Comparison of ENCODE assay signal across 8 cellular contexts in the genomic region with DNA sequence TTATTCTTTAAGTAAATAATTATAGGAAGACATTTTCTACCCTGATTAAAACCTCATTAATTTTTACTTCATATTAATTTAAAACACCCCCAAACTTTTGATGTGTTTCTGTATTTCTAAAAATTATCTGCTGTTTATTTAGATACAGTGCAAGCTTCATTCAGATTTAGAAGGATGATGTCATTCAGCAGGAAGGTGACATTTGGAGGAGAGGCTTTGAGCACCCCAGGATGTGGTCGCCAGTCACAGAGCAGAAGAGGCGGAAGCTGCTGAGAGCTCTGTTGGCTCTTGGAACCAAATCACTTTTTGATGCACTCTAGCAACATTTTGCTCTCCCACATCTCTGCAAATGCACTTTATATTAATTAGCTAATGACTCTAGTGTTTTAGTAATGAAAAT.
DNase-seq lines count a peak whose midpoint lies in the region; ATAC-seq, FAIRE-seq and TF ChIP-seq lines count a peak whose summit lies in the region.

No MANE protein-coding gene starts in this region.

- DNase-seq in NCI-H2171 treated with DMSO at 0.1 percent for 48 hours (lab: John Stamatoyannopoulos, UW) (peak; percentile 32), NCI-H2171 (lab: John Stamatoyannopoulos, UW) (no peak), ACHN (no peak), D721Med (ENCODE audit: insufficient read length, low spot score) (no peak), SW 1271 (lab: John Stamatoyannopoulos, UW) (no peak)
- peak; percentile 19 for DNase-seq in activated CD8-positive, alpha-beta memory T cell treated with anti-CD3 and anti-CD28 coated beads, Interleukin-2, amount 50 U/mL, for 1 hour (ENCODE audit: extremely low read depth)
- peak; percentile 75 for DNase-seq in natural killer cell treated with Interleukin-12 subunit alpha and Interleukin-12 subunit beta and Interleukin-15 and Interleukin-18, amount 100 ng/mL, for 72 hours (ENCODE audit: low spot score)

- H3K4me1 Mint-ChIP-seq in natural killer cell treated with Interleukin-12 subunit alpha and Interleukin-12 subunit beta and Interleukin-15 and Interleukin-18, amount 100 ng/mL, for 72 hours (ENCODE audit: low read depth in 2 of 2): peaks cover 7 to 19% of the 10 kb centered on the region in 2 donors

- ATAC-seq in HG03196 (IDR thresholded peaks at IDR 0.05; ENCODE audit: unreplicated experiment): peak; percentile 87
- peak; percentile 84 to 90 for ATAC-seq in natural killer cell treated with Interleukin-12 subunit alpha and Interleukin-12 subunit beta and Interleukin-15 and Interleukin-18, amount 100 ng/mL, for 72 hours

- no peaks in the 10 kb centered on the region for H3K27me3 Mint-ChIP-seq in natural killer cell treated with Interleukin-12 subunit alpha and Interleukin-12 subunit beta and Interleukin-15 and Interleukin-18, amount 100 ng/mL, for 72 hours

- peak overlapping the region; percentile 12 for H3K4me3 Mint-ChIP-seq in natural killer cell treated with Interleukin-12 subunit alpha and Interleukin-12 subunit beta and Interleukin-15 and Interleukin-18, amount 100 ng/mL, for 72 hours

- no peak for TF ChIP-seq CTCF in D721Med (IDR thresholded peaks at IDR 0.05; ENCODE audit: insufficient read depth, missing control alignments)

- peaks cover 5% of the 10 kb centered on the region for H3K9me3 Mint-ChIP-seq in natural killer cell treated with Interleukin-12 subunit alpha and Interleukin-12 subunit beta and Interleukin-15 and Interleukin-18, amount 100 ng/mL, for 72 hours

- no peaks in the 10 kb centered on the region for H3K36me3 Mint-ChIP-seq in natural killer cell treated with Interleukin-12 subunit alpha and Interleukin-12 subunit beta and Interleukin-15 and Interleukin-18, amount 100 ng/mL, for 72 hours

- no peak for FAIRE-seq in D721Med (lab: Jason Lieb, UNC)

- in situ Hi-C loops in ACHN (cut with HindIII; ENCODE audit: low pct_ligation_motif_present, low pct_unique_long_range_greater_than_20kb, low sequenced_read_pairs): no loop called here

- peak overlapping the region; percentile 67 to 83 for H3K27ac Mint-ChIP-seq in natural killer cell treated with Interleukin-12 subunit alpha and Interleukin-12 subunit beta and Interleukin-15 and Interleukin-18, amount 100 ng/mL, for 72 hours

Comparison
In these comparisons a context has a peak if more than half of its experiments do, and no peak if none do; other contexts are left out.
1. DNase-seq: peak in NCI-H2171 treated with DMSO at 0.1 percent for 48 hours (single experiment), activated CD8-positive, alpha-beta memory T cell treated with anti-CD3 and anti-CD28 coated beads, Interleukin-2, amount 50 U/mL, for 1 hour (single experiment) and natural killer cell treated with Interleukin-12 subunit alpha and Interleukin-12 subunit beta and Interleukin-15 and Interleukin-18, amount 100 ng/mL, for 72 hours (single experiment); none in NCI-H2171 (single experiment), ACHN (single experiment), D721Med (single experiment) and SW 1271 (0 of 2).